Comparison of ENCODE assay signal across 8 cellular contexts in genomic region chr11:57567210-57567511, GRCh38. TPM values are rescaled to one million over a fixed set of nuclear protein-coding genes. Genes with fewer than 3 reads are reported as not detected.
DNase-seq lines count a peak whose midpoint lies in the region; ATAC-seq and TF ChIP-seq lines count a peak whose summit lies in the region.

No MANE protein-coding gene starts in this region.

- H3K27ac Mint-ChIP-seq in activated naive CD4-positive, alpha-beta T cell treated with anti-CD3 and anti-CD28 coated beads for 36 hours = peak overlapping the region; percentile 96
- H3K27ac Mint-ChIP-seq in activated CD8-positive, alpha-beta T cell treated with anti-CD3 and anti-CD28 coated beads for 36 hours = peak overlapping the region; percentile 98

- intact Hi-C loops in activated naive CD4-positive, alpha-beta T cell treated with anti-CD3 and anti-CD28 coated beads for 36 hours (cut with micrococcal nuclease) = loop anchor here (2.0 to 5.0 kb wide), 6 partner anchors 74 to 1575 kb away; partner anchors contain the start of genes FAM111A, SSRP1 and ZFP91
- intact Hi-C loops in activated CD8-positive, alpha-beta T cell treated with anti-CD3 and anti-CD28 coated beads for 36 hours (cut with micrococcal nuclease) = no loop called here
- intact Hi-C loops in Right ventricle myocardium inferior (cut with DNase I) (no loop called here), prostate gland (cut with DNase I) (no loop called here)

- CTCF ChIA-PET in activated naive CD4-positive, alpha-beta T cell treated with anti-CD3 and anti-CD28 coated beads for 36 hours (lab: Charles Lee) = interaction anchor here (0.7 to 9.5 kb wide), 19 partner anchors 12 to 234 kb away, joined by 3 to 258 read pairs (median 4); partner anchors contain the start of gene YPEL4
- CTCF ChIA-PET in activated CD8-positive, alpha-beta T cell treated with anti-CD3 and anti-CD28 coated beads for 36 hours (lab: Charles Lee) = interaction anchor here (0.9 to 9.6 kb wide), 19 partner anchors 15 to 233 kb away, joined by 3 to 346 read pairs (median 6); partner anchors contain the start of gene SELENOH

- DNase-seq in activated naive CD4-positive, alpha-beta T cell treated with anti-CD3 and anti-CD28 coated beads for 36 hours = peak; percentile 30
- no peak for DNase-seq in activated naive CD4-positive, alpha-beta T cell (lab: John Stamatoyannopoulos, UW)
- peak; percentile 49 for DNase-seq in activated CD8-positive, alpha-beta T cell treated with anti-CD3 and anti-CD28 coated beads for 36 hours
- DNase-seq in Right ventricle myocardium inferior (ENCODE audit: missing footprints) = no peak
- DNase-seq in prostate gland (ENCODE audit: low spot score) = no peak
- DNase-seq in epidermal melanocyte (ENCODE audit: insufficient read length, low spot score) = no peak
- no peak for DNase-seq in AG08395 (ENCODE audit: low spot score)

- TF ChIP-seq POLR2A in prostate gland (IDR thresholded peaks at IDR 0.05) = no peak

- POLR2A ChIA-PET in activated CD8-positive, alpha-beta T cell treated with anti-CD3 and anti-CD28 coated beads for 36 hours (lab: Charles Lee) = interaction anchor here (0.8 to 3.1 kb wide), 13 partner anchors 10 to 174 kb away, joined by 3 to 33 read pairs (median 5); partner anchors contain the start of genes MED19 and SELENOH

- H3K9me3 ChIP-seq in prostate gland = no peaks in the 10 kb centered on the region

- H3K4me3 ChIP-seq in prostate gland = peak overlapping the region; percentile 60 to 81

- ATAC-seq in HG03432 (IDR thresholded peaks at IDR 0.05; ENCODE audit: unreplicated experiment) (peak; percentile 2), Right ventricle myocardium inferior (peak; percentile 22)
- peak; percentile 1 for ATAC-seq in activated CD8-positive, alpha-beta T cell treated with anti-CD3 and anti-CD28 coated beads for 36 hours

- peaks cover 17% of the 10 kb centered on the region for H3K36me3 Mint-ChIP-seq in activated naive CD4-positive, alpha-beta T cell treated with anti-CD3 and anti-CD28 coated beads for 36 hours (ENCODE audit: low read depth)
- H3K36me3 Mint-ChIP-seq in activated CD8-positive, alpha-beta T cell treated with anti-CD3 and anti-CD28 coated beads for 36 hours (ENCODE audit: low read depth) = peaks cover 25% of the 10 kb centered on the region

- no peaks in the 10 kb centered on the region for H3K36me3 ChIP-seq in prostate gland

- under 1% methylated on average over 9 of the region's 9 CpGs for WGBS in prostate gland

- peak overlapping the region; percentile 83 to 85 for H3K27ac ChIP-seq in prostate gland

- peaks cover 43% of the 10 kb centered on the region for H3K4me1 Mint-ChIP-seq in activated naive CD4-positive, alpha-beta T cell treated with anti-CD3 and anti-CD28 coated beads for 36 hours (ENCODE audit: low read depth)
- H3K4me1 Mint-ChIP-seq in activated CD8-positive, alpha-beta T cell treated with anti-CD3 and anti-CD28 coated beads for 36 hours (ENCODE audit: low read depth) = peaks cover 38% of the 10 kb centered on the region

- peaks cover 4% of the 10 kb centered on the region for H3K4me1 ChIP-seq in prostate gland (replicated peaks)

- H3K9me3 Mint-ChIP-seq in activated naive CD4-positive, alpha-beta T cell treated with anti-CD3 and anti-CD28 coated beads for 36 hours = no peaks in the 10 kb centered on the region
- no peaks in the 10 kb centered on the region for H3K9me3 Mint-ChIP-seq in activated CD8-positive, alpha-beta T cell treated with anti-CD3 and anti-CD28 coated beads for 36 hours

- H3K27me3 ChIP-seq in prostate gland (replicated peaks; ENCODE audit: insufficient read depth) = no peaks in the 10 kb centered on the region

- no peaks in the 10 kb centered on the region for H3K27me3 Mint-ChIP-seq in activated naive CD4-positive, alpha-beta T cell treated with anti-CD3 and anti-CD28 coated beads for 36 hours (ENCODE audit: low read depth)
- no peaks in the 10 kb centered on the region for H3K27me3 Mint-ChIP-seq in activated CD8-positive, alpha-beta T cell treated with anti-CD3 and anti-CD28 coated beads for 36 hours

- no peak for TF ChIP-seq CTCF in activated CD8-positive, alpha-beta T cell treated with anti-CD3 and anti-CD28 coated beads for 36 hours (IDR thresholded peaks at IDR 0.05)
- no peak for TF ChIP-seq CTCF in prostate gland (IDR thresholded peaks at IDR 0.05)

- peak overlapping the region; percentile 97 for H3K4me3 Mint-ChIP-seq in activated naive CD4-positive, alpha-beta T cell treated with anti-CD3 and anti-CD28 coated beads for 36 hours
- peak overlapping the region; percentile 89 for H3K4me3 Mint-ChIP-seq in activated CD8-positive, alpha-beta T cell treated with anti-CD3 and anti-CD28 coated beads for 36 hours

RNA-seq across cellular contexts. Expression of gene UBE2L6, which starts 0.3 kb away (rescaled TPM):
- total RNA-seq in activated naive CD4-positive, alpha-beta T cell treated with anti-CD3 and anti-CD28 coated beads for 36 hours = 100 to 1,000 TPM; 187 to 194 TPM
- total RNA-seq in activated CD8-positive, alpha-beta T cell treated with anti-CD3 and anti-CD28 coated beads for 36 hours = 100 to 1,000 TPM; 148 to 159 TPM
- total RNA-seq in Right ventricle myocardium inferior = 19.2 TPM
- total RNA-seq in prostate gland = 10 to 100 TPM; 42.3 to 44.6 TPM

RNA-seq across cellular contexts. Expression of gene SMTNL1, which starts 29.8 kb away (rescaled TPM):
- not detected for total RNA-seq in activated naive CD4-positive, alpha-beta T cell treated with anti-CD3 and anti-CD28 coated beads for 36 hours
- not detected for total RNA-seq in activated CD8-positive, alpha-beta T cell treated with anti-CD3 and anti-CD28 coated beads for 36 hours
- total RNA-seq in Right ventricle myocardium inferior (not detected), prostate gland (1 to 10 TPM in 1 of 2 donors, not detected in 1; 1.4 TPM)

RNA-seq across cellular contexts. Expression of gene SERPING1, which starts 30.3 kb away (rescaled TPM):
- total RNA-seq in activated naive CD4-positive, alpha-beta T cell treated with anti-CD3 and anti-CD28 coated beads for 36 hours = under 1 TPM; 0.17 to 0.43 TPM
- total RNA-seq in activated CD8-positive, alpha-beta T cell treated with anti-CD3 and anti-CD28 coated beads for 36 hours = not detected
- total RNA-seq in Right ventricle myocardium inferior (157 TPM), prostate gland (100 to 1,000 TPM in 1 of 2 donors, 10 to 100 TPM in 1; 88.7 to 205 TPM)

RNA-seq across cellular contexts. Expression of gene TIMM10, which starts 36.6 kb away (rescaled TPM):
- total RNA-seq in activated naive CD4-positive, alpha-beta T cell treated with anti-CD3 and anti-CD28 coated beads for 36 hours = 100 to 1,000 TPM; 131 to 136 TPM
- total RNA-seq in activated CD8-positive, alpha-beta T cell treated with anti-CD3 and anti-CD28 coated beads for 36 hours = 10 to 100 TPM; 75.2 to 84.2 TPM
- 58.1 TPM for total RNA-seq in Right ventricle myocardium inferior
- total RNA-seq in prostate gland = 10 to 100 TPM; 35.2 to 44.3 TPM

RNA-seq across cellular contexts. Expression of gene SLC43A1, which starts 51.7 kb away (rescaled TPM):
- 10 to 100 TPM; 26.5 to 29.7 TPM for total RNA-seq in activated naive CD4-positive, alpha-beta T cell treated with anti-CD3 and anti-CD28 coated beads for 36 hours
- total RNA-seq in activated CD8-positive, alpha-beta T cell treated with anti-CD3 and anti-CD28 coated beads for 36 hours = 10 to 100 TPM; 32.1 to 34.0 TPM
- total RNA-seq in Right ventricle myocardium inferior = 6.4 TPM
- total RNA-seq in prostate gland = 10 to 100 TPM; 18.2 to 20.9 TPM

Comparison
In these comparisons a context has a peak if more than half of its experiments do, and no peak if none do; other contexts are left out.
1. DNase-seq: peak in activated naive CD4-positive, alpha-beta T cell treated with anti-CD3 and anti-CD28 coated beads for 36 hours (single experiment) and activated CD8-positive, alpha-beta T cell treated with anti-CD3 and anti-CD28 coated beads for 36 hours (single experiment); none in activated naive CD4-positive, alpha-beta T cell (0 of 4), Right ventricle myocardium inferior (single experiment), prostate gland (single experiment), epidermal melanocyte (single experiment) and AG08395 (single experiment).
2. RNA of gene SERPING1, which starts 30.3 kb away (total RNA-seq): 88.7 to 205 TPM in prostate gland and 157 TPM in Right ventricle myocardium inferior (single experiment); 0.17 to 0.43 TPM in activated naive CD4-positive, alpha-beta T cell treated with anti-CD3 and anti-CD28 coated beads for 36 hours and not detected in activated CD8-positive, alpha-beta T cell treated with anti-CD3 and anti-CD28 coated beads for 36 hours; every median in the first group is over 10 times any median in the second.
3. Peak in every context shown above with its lines, with median percentiles within 50 percentile points of each other: ATAC-seq.